ENCODE assay signal across 14 cellular contexts in genomic region chr2:126344498-126344897, GRCh38.
DNase-seq lines count a peak whose midpoint lies in the region; ATAC-seq and FAIRE-seq lines count a peak whose summit lies in the region.
"Had no signal": no experiment of that assay in that cellular context is flagged by ENCODE, and none has a peak within 500 bp of the region (broad histone marks: within the 10 kb centered on the region; RNA-seq: fewer than 3 reads in every experiment).

No MANE protein-coding gene starts in this region.

- no peak for FAIRE-seq in small intestine (lab: Jason Lieb, UNC)

- 63 to 72% (median 66%) methylated on average over 2 of the region's 2 CpGs for WGBS in small intestine, 3 donors

- no peak overlapping the region for H3K27ac ChIP-seq in small intestine (ENCODE audit: low read depth in 1 of 2, low read length in 1 of 2)
- H3K27ac ChIP-seq: coronary artery, epithelial cell of prostate had no signal

- H3K4me1 ChIP-seq in small intestine (ENCODE audit: control insufficient read depth in 2 of 2, insufficient read depth in 1 of 2, low read depth in 1 of 2, low read length in 1 of 2): peaks cover 2 to 5% of the 10 kb centered on the region in 2 donors

- H3K27ac Mint-ChIP-seq in activated naive CD4-positive, alpha-beta T cell treated with anti-CD3 and anti-CD28 coated beads, Interleukin-2, amount 10 ng/mL, durations not matched to agents 7 days and 5 days: no peak overlapping the region
- H3K27ac Mint-ChIP-seq: activated B cell treated with CpG ODN at 0.5 μM for 24 hours; activated CD8-positive, alpha-beta memory T cell treated with anti-CD3 and anti-CD28 coated beads, Interleukin-2, amount 10 ng/mL, durations not matched to agents 7 days and 5 days had no signal

- ATAC-seq in GM18520 (IDR thresholded peaks at IDR 0.05; ENCODE audit: unreplicated experiment): peak; percentile 70
- ATAC-seq in GM21576 (IDR thresholded peaks at IDR 0.05; ENCODE audit: unreplicated experiment): peak; percentile 47
- peak; percentile 57 for ATAC-seq in HG03342 (IDR thresholded peaks at IDR 0.05; ENCODE audit: unreplicated experiment)
- ATAC-seq in GM21381 (IDR thresholded peaks at IDR 0.05; ENCODE audit: unreplicated experiment): no peak
- ATAC-seq: activated CD8-positive, alpha-beta memory T cell treated with anti-CD3 and anti-CD28 coated beads, Interleukin-2, amount 10 ng/mL, durations not matched to agents 7 days and 5 days had no signal

- H3K4me3 ChIP-seq in small intestine (ENCODE audit: low read depth in 1 of 2, low read length in 2 of 2): no peak overlapping the region
- H3K4me3 ChIP-seq: coronary artery had no signal

- peak; percentile 25 for DNase-seq in small intestine
- DNase-seq in activated effector memory CD4-positive, alpha-beta T cell treated with anti-CD3 and anti-CD28 coated beads, Interleukin-2, amount 50 U/mL, for 16 hours: no peak
- no peak for DNase-seq in activated naive CD4-positive, alpha-beta T cell treated with anti-CD3 and anti-CD28 coated beads, Interleukin-2, amount 10 ng/mL, durations not matched to agents 7 days and 5 days
- DNase-seq: activated B cell treated with CpG ODN at 0.5 μM for 24 hours; activated CD8-positive, alpha-beta memory T cell treated with anti-CD3 and anti-CD28 coated beads, Interleukin-2, amount 10 ng/mL, durations not matched to agents 7 days and 5 days; activated naive CD4-positive, alpha-beta T cell treated with Interleukin-2 at 50 U/mL for 16 hours; KG1; NCI-H1105 had no signal

- no peaks in the 10 kb centered on the region for H3K9me3 Mint-ChIP-seq in activated naive CD4-positive, alpha-beta T cell treated with anti-CD3 and anti-CD28 coated beads, Interleukin-2, amount 10 ng/mL, durations not matched to agents 7 days and 5 days
- H3K9me3 Mint-ChIP-seq: activated B cell treated with CpG ODN at 0.5 μM for 24 hours had no signal

- H3K36me3 Mint-ChIP-seq in activated naive CD4-positive, alpha-beta T cell treated with anti-CD3 and anti-CD28 coated beads, Interleukin-2, amount 10 ng/mL, durations not matched to agents 7 days and 5 days: no peaks in the 10 kb centered on the region
- H3K36me3 Mint-ChIP-seq: activated CD8-positive, alpha-beta memory T cell treated with anti-CD3 and anti-CD28 coated beads, Interleukin-2, amount 10 ng/mL, durations not matched to agents 7 days and 5 days had no signal

- no peaks in the 10 kb centered on the region for H3K9me3 ChIP-seq in small intestine (ENCODE audit: control insufficient read depth, low read depth)

- no peaks in the 10 kb centered on the region for H3K27me3 Mint-ChIP-seq in activated naive CD4-positive, alpha-beta T cell treated with anti-CD3 and anti-CD28 coated beads, Interleukin-2, amount 10 ng/mL, durations not matched to agents 7 days and 5 days
- H3K27me3 Mint-ChIP-seq: activated B cell treated with CpG ODN at 0.5 μM for 24 hours; activated CD8-positive, alpha-beta memory T cell treated with anti-CD3 and anti-CD28 coated beads, Interleukin-2, amount 10 ng/mL, durations not matched to agents 7 days and 5 days had no signal

- H3K27me3 ChIP-seq in small intestine (ENCODE audit: control insufficient read depth in 2 of 2, insufficient read depth in 2 of 2, low read length in 2 of 2): no peaks in the 10 kb centered on the region

- H3K4me3 Mint-ChIP-seq in activated naive CD4-positive, alpha-beta T cell treated with anti-CD3 and anti-CD28 coated beads, Interleukin-2, amount 10 ng/mL, durations not matched to agents 7 days and 5 days: no peak overlapping the region
- H3K4me3 Mint-ChIP-seq: activated B cell treated with CpG ODN at 0.5 μM for 24 hours; activated CD8-positive, alpha-beta memory T cell treated with anti-CD3 and anti-CD28 coated beads, Interleukin-2, amount 10 ng/mL, durations not matched to agents 7 days and 5 days had no signal

- no peaks in the 10 kb centered on the region for H3K36me3 ChIP-seq in small intestine (ENCODE audit: control insufficient read depth in 2 of 2, insufficient read depth in 2 of 2, low read length in 2 of 2)

- CTCF ChIA-PET in activated naive CD4-positive, alpha-beta T cell treated with anti-CD3 and anti-CD28 coated beads, Interleukin-2, amount 10 ng/mL, durations not matched to agents 7 days and 5 days (lab: Charles Lee): no interaction called here

- no peaks in the 10 kb centered on the region for H3K4me1 Mint-ChIP-seq in activated naive CD4-positive, alpha-beta T cell treated with anti-CD3 and anti-CD28 coated beads, Interleukin-2, amount 10 ng/mL, durations not matched to agents 7 days and 5 days
- H3K4me1 Mint-ChIP-seq: activated B cell treated with CpG ODN at 0.5 μM for 24 hours; activated CD8-positive, alpha-beta memory T cell treated with anti-CD3 and anti-CD28 coated beads, Interleukin-2, amount 10 ng/mL, durations not matched to agents 7 days and 5 days had no signal
